Comparison of ENCODE assay signal across 24 cellular contexts in the genomic region with DNA sequence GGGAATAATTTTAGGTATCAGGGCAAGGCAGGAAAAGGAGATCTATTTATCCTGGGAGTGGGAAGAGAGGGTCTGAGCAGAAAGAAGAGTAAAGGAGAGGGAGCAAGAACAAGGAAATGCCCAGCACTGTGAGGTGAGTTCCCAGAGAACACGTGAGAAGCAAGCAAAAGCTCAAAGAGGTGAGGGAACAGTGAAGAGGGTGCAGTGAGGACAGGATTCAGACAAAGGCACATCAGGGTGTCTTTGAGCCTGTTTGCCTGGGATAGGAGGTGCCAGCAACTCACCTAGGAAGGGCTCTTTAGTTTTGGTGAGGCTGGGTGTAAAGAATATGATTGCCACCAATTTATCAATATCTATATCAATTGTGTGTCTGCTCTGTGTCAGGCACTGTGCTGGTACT.
DNase-seq lines count a peak whose midpoint lies in the region; ATAC-seq, FAIRE-seq and TF ChIP-seq lines count a peak whose summit lies in the region.
"Had no signal": no experiment of that assay in that cellular context is flagged by ENCODE, and none has a peak within 500 bp of the region (broad histone marks: within the 10 kb centered on the region; RNA-seq: fewer than 3 reads in every experiment).

No MANE protein-coding gene starts in this region.

- no peaks in the 10 kb centered on the region for H3K79me2 ChIP-seq in H1 (ENCODE audit: control insufficient read depth in 1 of 2, insufficient read depth in 2 of 2, low read length in 2 of 2)

- DNase-seq in NCI-H146 (lab: John Stamatoyannopoulos, UW), result peak; percentile 30
- DNase-seq in NCI-H146 treated with DMSO at 0.1 percent for 48 hours (lab: John Stamatoyannopoulos, UW; ENCODE audit: unreplicated experiment), result no peak
- DNase-seq in NCI-H345 treated with DMSO at 0.1 percent for 48 hours (lab: John Stamatoyannopoulos, UW; ENCODE audit: unreplicated experiment), result peak; percentile 34
- DNase-seq in H1 (ENCODE audit: low read depth in 1 of 2, low spot score in 2 of 2), result no peak
- DNase-seq in A673 (ENCODE audit: low spot score), result no peak
- no peak for DNase-seq in activated T-cell treated with anti-CD3 and anti-CD28 coated beads, Interleukin-2, amount 50 U/mL, for 72 hours
- no peak for DNase-seq in activated CD4-positive, alpha-beta T cell treated with anti-CD3 and anti-CD28 coated beads for 36 hours
- DNase-seq: ACHN; AML-193; BE2C; Calu3; CD4-positive, alpha-beta T cell; CD8-positive, alpha-beta memory T cell; COR-L47; DMS53; DMS79 treated with DMSO at 0.1 percent for 48 hours; GF-D8; HCEC 1CT had no signal

- no peak overlapping the region for H3K4me3 Mint-ChIP-seq in activated T-cell treated with anti-CD3 and anti-CD28 coated beads, Interleukin-2, amount 50 U/mL, for 72 hours
- H3K4me3 Mint-ChIP-seq in activated CD4-positive, alpha-beta T cell treated with anti-CD3 and anti-CD28 coated beads for 36 hours, result no peak overlapping the region
- H3K4me3 Mint-ChIP-seq: CD14-positive monocyte; CD4-positive, alpha-beta T cell; CD8-positive, alpha-beta memory T cell had no signal

- no peak overlapping the region for H2BK15ac ChIP-seq in H1 (ENCODE audit: low read length)

- WGBS in H1 (ENCODE audit: extremely low coverage in 1 of 2, insufficient coverage in 1 of 2, insufficient read length in 1 of 2, insufficient replicate concordance in 2 of 2, low coverage in 1 of 2, low lambda C conversion rate in 2 of 2, missing lambda C conversion rate in 1 of 2), 2 experiments, result 35% methylated on average over 1 of the region's 1 CpG; no CpG with 5 or more reads in 1 of the 2 experiments

- no peaks in the 10 kb centered on the region for H3K79me1 ChIP-seq in H1 (ENCODE audit: low read depth, low read length)

- POLR2A ChIA-PET in H1 (lab: Charles Lee; ENCODE audit: partially characterized antibody) (interaction anchor here (0.6 kb wide), 1 partner anchor 10 kb away, joined by 3 read pairs; no protein-coding TSS in a partner anchor), A673 (lab: Charles Lee; ENCODE audit: low non-redundant PET) (no interaction called here)
- POLR2A ChIA-PET in activated CD4-positive, alpha-beta T cell treated with anti-CD3 and anti-CD28 coated beads for 36 hours (lab: Charles Lee), result no interaction called here

- TF ChIP-seq RAD21 in H1 (IDR thresholded peaks at IDR 0.05 in 1 of 2, conservative IDR thresholded peaks at IDR 0.05 in 1 of 2; ENCODE audit: low read depth in 2 of 2, low read length in 2 of 2), result no peak

- no peak overlapping the region for H3K14ac ChIP-seq in H1 (ENCODE audit: insufficient read length)

- FAIRE-seq in H1 (lab: Jason Lieb, UNC), result no peak
- FAIRE-seq: A204.1, GM12891, GM18507 had no signal

- no peak for ATAC-seq in activated T-cell treated with anti-CD3 and anti-CD28 coated beads, Interleukin-2, amount 50 U/mL, for 72 hours (replicated peaks in 1 of 2)
- no peak for ATAC-seq in activated CD4-positive, alpha-beta T cell treated with anti-CD3 and anti-CD28 coated beads for 36 hours

- no peak overlapping the region for H4K5ac ChIP-seq in H1 (ENCODE audit: insufficient read length, low read depth, low read length)

- no peaks in the 10 kb centered on the region for H3K4me1 Mint-ChIP-seq in activated T-cell treated with anti-CD3 and anti-CD28 coated beads, Interleukin-2, amount 50 U/mL, for 72 hours (ENCODE audit: low read depth)
- H3K4me1 Mint-ChIP-seq in activated CD4-positive, alpha-beta T cell treated with anti-CD3 and anti-CD28 coated beads for 36 hours, result no peaks in the 10 kb centered on the region
- H3K4me1 Mint-ChIP-seq: CD14-positive monocyte; CD8-positive, alpha-beta memory T cell had no signal

- no peak overlapping the region for H2BK12ac ChIP-seq in H1 (ENCODE audit: low read depth, low read length)

- H3K4me3 ChIP-seq in H1 (ENCODE audit: extremely low read depth in 1 of 4, insufficient read depth in 2 of 4, low read depth in 3 of 4, low read length in 4 of 4) (no peak overlapping the region), A673 (ENCODE audit: low read depth, low read length, poor library complexity, severe bottlenecking) (no peak overlapping the region)
- H3K4me3 ChIP-seq: BLaER1 treated with 17β-estradiol and CSF1 and Interleukin-3, amounts not matched to agents 10 nM and 100 nM had no signal

- no peak overlapping the region for H3K56ac ChIP-seq in H1 (replicated peaks; ENCODE audit: insufficient read length, low read depth, low read length)

- no peaks in the 10 kb centered on the region for H3K9me3 ChIP-seq in H1 (ENCODE audit: insufficient read depth in 2 of 2, low read depth in 1 of 2, low read length in 1 of 2)
- no peaks in the 10 kb centered on the region for H3K9me3 ChIP-seq in A673 (ENCODE audit: low read depth, low read length, poor library complexity, severe bottlenecking)
- H3K9me3 ChIP-seq: BE2C; BLaER1 treated with 17β-estradiol and CSF1 and Interleukin-3, amounts not matched to agents 10 nM and 100 nM had no signal

- H2BK20ac ChIP-seq in H1 (ENCODE audit: low read length), result no peak overlapping the region

- no TSS peak for BruUV-seq in A673 (replicated peaks; lab: Mats Ljungman, UMichigan)

- H3K36me3 ChIP-seq in H1 (ENCODE audit: control insufficient read depth in 2 of 4, insufficient read depth in 4 of 4, low read length in 3 of 4) (no peaks in the 10 kb centered on the region), A673 (ENCODE audit: insufficient read depth, low read length, poor library complexity, severe bottlenecking) (no peaks in the 10 kb centered on the region)
- H3K36me3 ChIP-seq: BE2C; BLaER1 treated with 17β-estradiol and CSF1 and Interleukin-3, amounts not matched to agents 10 nM and 100 nM had no signal

- H4K8ac ChIP-seq in H1 (ENCODE audit: extremely low read depth, insufficient read depth, low read length), result no peak overlapping the region

- no peak overlapping the region; the same call in 1 of the 2 replicates for H3K18ac ChIP-seq in H1 (ENCODE audit: extremely low read depth, low read length)

- H3K36me3 Mint-ChIP-seq in activated T-cell treated with anti-CD3 and anti-CD28 coated beads, Interleukin-2, amount 50 U/mL, for 72 hours (ENCODE audit: insufficient read depth in 2 of 2), result no peaks in the 10 kb centered on the region
- H3K36me3 Mint-ChIP-seq in activated CD4-positive, alpha-beta T cell treated with anti-CD3 and anti-CD28 coated beads for 36 hours (ENCODE audit: low read depth), result no peaks in the 10 kb centered on the region
- H3K36me3 Mint-ChIP-seq: CD14-positive monocyte; CD8-positive, alpha-beta memory T cell had no signal

- no peak for TF ChIP-seq POLR2A in H1 (IDR thresholded peaks at IDR 0.05; ENCODE audit: control extremely low read depth in 1 of 2, low read depth in 2 of 2, low read length in 2 of 2)

- H3K23me2 ChIP-seq in H1 (ENCODE audit: low read depth, low read length), result no peaks in the 10 kb centered on the region

- TF ChIP-seq EP300 in H1 (IDR thresholded peaks at IDR 0.05; ENCODE audit: borderline replicate concordance in 1 of 2, low read depth in 2 of 2, low read length in 2 of 2), result no peak

- no peak overlapping the region for H3K9ac ChIP-seq in H1 (replicated peaks in 1 of 4; ENCODE audit: extremely low read depth in 1 of 4, low read depth in 3 of 4, low read length in 3 of 4)
- H3K9ac ChIP-seq: BLaER1 treated with 17β-estradiol and CSF1 and Interleukin-3, amounts not matched to agents 10 nM and 100 nM had no signal

- no peak overlapping the region for H2BK120ac ChIP-seq in H1 (replicated peaks; ENCODE audit: low read depth, low read length)

- no peak overlapping the region for H2BK5ac ChIP-seq in H1 (ENCODE audit: low read depth, low read length)

- no peaks in the 10 kb centered on the region for H4K20me1 ChIP-seq in H1 (replicated peaks in 1 of 2; ENCODE audit: control insufficient read depth in 1 of 2, insufficient read depth in 2 of 2, low read length in 2 of 2)
- H4K20me1 ChIP-seq: BLaER1 treated with 17β-estradiol and CSF1 and Interleukin-3, amounts not matched to agents 10 nM and 100 nM had no signal

- H3K27me3 ChIP-seq in H1 (replicated peaks in 1 of 4; ENCODE audit: control insufficient read depth in 3 of 4, extremely low read depth in 1 of 4, insufficient read depth in 3 of 4, low read length in 3 of 4) (no peaks in the 10 kb centered on the region; a peak in 1 of 7 replicates), A673 (replicated peaks; ENCODE audit: insufficient read depth, low read depth, low read length, poor library complexity) (no peaks in the 10 kb centered on the region)
- H3K27me3 ChIP-seq: BE2C; BLaER1 treated with 17β-estradiol and CSF1 and Interleukin-3, amounts not matched to agents 10 nM and 100 nM had no signal

- no peak overlapping the region for H2AK5ac ChIP-seq in H1 (ENCODE audit: low read depth, low read length)

- intact Hi-C loops in A673 (cut with micrococcal nuclease; ENCODE audit: unreplicated experiment), result no loop called here
- intact Hi-C loops in activated CD4-positive, alpha-beta T cell treated with anti-CD3 and anti-CD28 coated beads for 36 hours (cut with DNase I, micrococcal nuclease), result no loop called here

- H2AFZ ChIP-seq in H1 (ENCODE audit: low read length), result peak overlapping the region; percentile 94

- H3K23ac ChIP-seq in H1 (ENCODE audit: insufficient read length), result no peak overlapping the region

- peaks cover 13% of the 10 kb centered on the region for H3K27me3 Mint-ChIP-seq in activated T-cell treated with anti-CD3 and anti-CD28 coated beads, Interleukin-2, amount 50 U/mL, for 72 hours (ENCODE audit: low read depth)
- H3K27me3 Mint-ChIP-seq in activated CD4-positive, alpha-beta T cell treated with anti-CD3 and anti-CD28 coated beads for 36 hours, result peaks cover 4% of the 10 kb centered on the region

- no peak overlapping the region for H3K27ac Mint-ChIP-seq in activated T-cell treated with anti-CD3 and anti-CD28 coated beads, Interleukin-2, amount 50 U/mL, for 72 hours
- no peak overlapping the region for H3K27ac Mint-ChIP-seq in activated CD4-positive, alpha-beta T cell treated with anti-CD3 and anti-CD28 coated beads for 36 hours
- H3K27ac Mint-ChIP-seq: CD14-positive monocyte; CD4-positive, alpha-beta T cell had no signal

- TF ChIP-seq CTCF in H1 (IDR thresholded peaks at IDR 0.05; ENCODE audit: control extremely low read depth in 1 of 3, insufficient read depth in 1 of 3, low read depth in 1 of 3, low read length in 3 of 3), result no peak
- TF ChIP-seq CTCF in A673 (conservative IDR thresholded peaks at IDR 0.05; ENCODE audit: low read depth, low read length), result no peak

- H3K27ac ChIP-seq in H1 (ENCODE audit: low read depth, low read length) (no peak overlapping the region), A673 (ENCODE audit: low read depth, low read length, poor library complexity, severe bottlenecking) (no peak overlapping the region)
- H3K27ac ChIP-seq: 22Rv1; BLaER1 treated with 17β-estradiol and CSF1 and Interleukin-3, amounts not matched to agents 10 nM and 100 nM had no signal

- no peak overlapping the region for H4K91ac ChIP-seq in H1 (replicated peaks; ENCODE audit: insufficient read length, low read length)

- peaks cover 0 to 11% (median 3%) of the 10 kb centered on the region in 4 experiments; a peak in 2 of 7 replicates for H3K4me1 ChIP-seq in H1 (replicated peaks in 1 of 4; ENCODE audit: control insufficient read depth in 3 of 4, insufficient read depth in 4 of 4, low read length in 3 of 4)
- no peaks in the 10 kb centered on the region for H3K4me1 ChIP-seq in A673 (ENCODE audit: insufficient read depth, low read length, poor library complexity, severe bottlenecking)
- H3K4me1 ChIP-seq: BE2C; BLaER1 treated with 17β-estradiol and CSF1 and Interleukin-3, amounts not matched to agents 10 nM and 100 nM had no signal

- H3K9me3 Mint-ChIP-seq in activated T-cell treated with anti-CD3 and anti-CD28 coated beads, Interleukin-2, amount 50 U/mL, for 72 hours, result no peaks in the 10 kb centered on the region
- H3K9me3 Mint-ChIP-seq in activated CD4-positive, alpha-beta T cell treated with anti-CD3 and anti-CD28 coated beads for 36 hours (ENCODE audit: low read depth), result no peaks in the 10 kb centered on the region
- H3K9me3 Mint-ChIP-seq: CD4-positive, alpha-beta T cell had no signal

- CTCF ChIA-PET in H1 (lab: Charles Lee; ENCODE audit: partially characterized antibody), result no interaction called here
- CTCF ChIA-PET in A673 (lab: Charles Lee), result no interaction called here
- CTCF ChIA-PET in activated CD4-positive, alpha-beta T cell treated with anti-CD3 and anti-CD28 coated beads for 36 hours (lab: Charles Lee), result no interaction called here

- no peak overlapping the region for H3K4me2 ChIP-seq in H1 (ENCODE audit: insufficient read depth in 1 of 2, low read depth in 2 of 2, low read length in 2 of 2)
- H3K4me2 ChIP-seq: BLaER1 treated with 17β-estradiol and CSF1 and Interleukin-3, amounts not matched to agents 10 nM and 100 nM had no signal

- no peak overlapping the region for H3K4ac ChIP-seq in H1 (replicated peaks; ENCODE audit: insufficient read length, low read depth, low read length)

Comparison
In these comparisons a context has a peak if more than half of its experiments do, and no peak if none do; other contexts are left out.
1. DNase-seq: peak in NCI-H146 (single experiment) and NCI-H345 treated with DMSO at 0.1 percent for 48 hours (single experiment); none in NCI-H146 treated with DMSO at 0.1 percent for 48 hours (single experiment), H1 (0 of 2), A673 (single experiment), activated T-cell treated with anti-CD3 and anti-CD28 coated beads, Interleukin-2, amount 50 U/mL, for 72 hours (0 of 2) and activated CD4-positive, alpha-beta T cell treated with anti-CD3 and anti-CD28 coated beads for 36 hours (single experiment).